ENCODE assay signal across 16 cellular contexts in genomic region chr18:36314754-36315153, GRCh38. TPM values are rescaled to one million over a fixed set of nuclear protein-coding genes. Genes with fewer than 3 reads are reported as not detected.
DNase-seq lines count a peak whose midpoint lies in the region; ATAC-seq, FAIRE-seq and TF ChIP-seq lines count a peak whose summit lies in the region.
"Had no signal": no experiment of that assay in that cellular context is flagged by ENCODE, and none has a peak within 500 bp of the region (broad histone marks: within the 10 kb centered on the region; RNA-seq: fewer than 3 reads in every experiment).

No MANE protein-coding gene starts in this region.

- peaks cover 14 to 18% of the 10 kb centered on the region in 2 donors for H3K9me3 Mint-ChIP-seq in stimulated activated naive B cell treated with anti-CD40 and anti-IgM and Interleukin-4, amounts not matched to agents 10 μg/mL and 1 μg/mL and 100 μg/mL, for 72 hours

- peaks cover 3% of the 10 kb centered on the region; the same call in 1 of the 2 replicates for H3K9me3 ChIP-seq in MG63

- peaks cover 3 to 5% of the 10 kb centered on the region in 2 donors for H3K36me3 Mint-ChIP-seq in stimulated activated naive B cell treated with anti-CD40 and anti-IgM and Interleukin-4, amounts not matched to agents 10 μg/mL and 1 μg/mL and 100 μg/mL, for 72 hours
- H3K36me3 Mint-ChIP-seq: activated CD8-positive, alpha-beta memory T cell treated with anti-CD3 and anti-CD28 coated beads, Interleukin-2, amount 10 ng/mL, durations not matched to agents 7 days and 5 days had no signal

- ATAC-seq in stimulated activated naive B cell treated with anti-CD40 and anti-IgM and Interleukin-4, amounts not matched to agents 10 μg/mL and 1 μg/mL and 100 μg/mL, for 72 hours (replicated peaks) = no peak
- ATAC-seq: activated CD8-positive, alpha-beta memory T cell treated with anti-CD3 and anti-CD28 coated beads, Interleukin-2, amount 10 ng/mL, durations not matched to agents 7 days and 5 days; activated naive CD8-positive, alpha-beta T cell treated with anti-CD3 and anti-CD28 coated beads, Interleukin-2, amount 50 U/mL, for 24 hours had no signal

- H3K27me3 ChIP-seq in bronchial epithelial cell (ENCODE audit: control insufficient read depth, insufficient read depth, low read length) = no peaks in the 10 kb centered on the region
- H3K27me3 ChIP-seq in kidney epithelial cell (ENCODE audit: control insufficient read depth, insufficient read depth, low read length) = no peaks in the 10 kb centered on the region
- no peaks in the 10 kb centered on the region for H3K27me3 ChIP-seq in MG63

- no peak for TF ChIP-seq EP300 in Ishikawa (IDR thresholded peaks at IDR 0.05; ENCODE audit: borderline replicate concordance)

- no peak overlapping the region for H3K4me3 Mint-ChIP-seq in stimulated activated naive B cell treated with anti-CD40 and anti-IgM and Interleukin-4, amounts not matched to agents 10 μg/mL and 1 μg/mL and 100 μg/mL, for 72 hours
- H3K4me3 Mint-ChIP-seq: activated CD8-positive, alpha-beta memory T cell treated with anti-CD3 and anti-CD28 coated beads, Interleukin-2, amount 10 ng/mL, durations not matched to agents 7 days and 5 days; activated naive CD8-positive, alpha-beta T cell treated with anti-CD3 and anti-CD28 coated beads, Interleukin-2, amount 50 U/mL, for 24 hours; CD4-positive, alpha-beta T cell had no signal

- TF ChIP-seq RAD21 in Ishikawa (IDR thresholded peaks at IDR 0.05; ENCODE audit: low read depth) = no peak

- no peak overlapping the region for H3K4me3 ChIP-seq in AG09309 (ENCODE audit: control insufficient read depth, low read depth, low read length)
- no peak overlapping the region for H3K4me3 ChIP-seq in bronchial epithelial cell (ENCODE audit: low read depth, low read length)
- H3K4me3 ChIP-seq in kidney epithelial cell (ENCODE audit: low read depth, low read length) = no peak overlapping the region
- no peak overlapping the region for H3K4me3 ChIP-seq in MG63

- FAIRE-seq in bronchial epithelial cell (lab: Jason Lieb, UNC) = peak; percentile 72

- DNase-seq in AG09309 (ENCODE audit: low read depth) (peak; percentile 70), bronchial epithelial cell (ENCODE audit: low read depth) (peak; percentile 86), kidney epithelial cell (ENCODE audit: low read depth) (peak; percentile 98), medulla oblongata (ENCODE audit: extremely low spot score) (no peak), AML-193 (lab: John Stamatoyannopoulos, UW) (no peak), MG63 (no peak)
- DNase-seq in stimulated activated naive B cell treated with anti-CD40 and anti-IgM and Interleukin-4, amounts not matched to agents 10 μg/mL and 1 μg/mL and 100 μg/mL, for 72 hours = no peak
- DNase-seq: activated naive CD8-positive, alpha-beta T cell treated with anti-CD3 and anti-CD28 coated beads, Interleukin-2, amount 50 U/mL, for 24 hours; CD4-positive, alpha-beta T cell; NCI-H146; stimulated activated CD4-positive, alpha-beta T cell treated with anti-CD3 and anti-CD28 coated beads, Interleukin-12 subunit alpha, Interleukin-12 subunit beta, amount 100 ng/mL, for 4 hours; stimulated activated CD8-positive, alpha-beta memory T cell treated with anti-CD3 and anti-CD28 coated beads, Interleukin-4, amount 100 ng/mL, for 48 hours; T-helper 9 cell had no signal

- no peaks in the 10 kb centered on the region for H3K4me1 Mint-ChIP-seq in stimulated activated naive B cell treated with anti-CD40 and anti-IgM and Interleukin-4, amounts not matched to agents 10 μg/mL and 1 μg/mL and 100 μg/mL, for 72 hours
- H3K4me1 Mint-ChIP-seq: activated CD8-positive, alpha-beta memory T cell treated with anti-CD3 and anti-CD28 coated beads, Interleukin-2, amount 10 ng/mL, durations not matched to agents 7 days and 5 days; activated naive CD8-positive, alpha-beta T cell treated with anti-CD3 and anti-CD28 coated beads, Interleukin-2, amount 50 U/mL, for 24 hours had no signal

- H3K36me3 ChIP-seq in bronchial epithelial cell (ENCODE audit: control insufficient read depth, insufficient read depth, low read length) (no peaks in the 10 kb centered on the region), kidney epithelial cell (ENCODE audit: control insufficient read depth, insufficient read depth, low read length) (no peaks in the 10 kb centered on the region), MG63 (no peaks in the 10 kb centered on the region)

- peaks cover 25% of the 10 kb centered on the region in 2 donors for H3K27me3 Mint-ChIP-seq in stimulated activated naive B cell treated with anti-CD40 and anti-IgM and Interleukin-4, amounts not matched to agents 10 μg/mL and 1 μg/mL and 100 μg/mL, for 72 hours

- TF ChIP-seq CTCF in AG09309 (IDR thresholded peaks at IDR 0.05; ENCODE audit: control insufficient read depth, insufficient read depth, low read depth, low read length, missing control alignments) (no peak), bronchial epithelial cell (IDR thresholded peaks at IDR 0.05; ENCODE audit: insufficient read depth, low read length, severe bottlenecking) (no peak), kidney epithelial cell (IDR thresholded peaks at IDR 0.05; ENCODE audit: insufficient read depth, low read length, poor library complexity, severe bottlenecking) (no peak)

- H3K27ac Mint-ChIP-seq in stimulated activated naive B cell treated with anti-CD40 and anti-IgM and Interleukin-4, amounts not matched to agents 10 μg/mL and 1 μg/mL and 100 μg/mL, for 72 hours = no peak overlapping the region
- H3K27ac Mint-ChIP-seq: activated CD8-positive, alpha-beta memory T cell treated with anti-CD3 and anti-CD28 coated beads, Interleukin-2, amount 10 ng/mL, durations not matched to agents 7 days and 5 days; activated naive CD8-positive, alpha-beta T cell treated with anti-CD3 and anti-CD28 coated beads, Interleukin-2, amount 50 U/mL, for 24 hours; CD4-positive, alpha-beta T cell had no signal

TF ChIP-seq in Ishikawa, 13 proteins besides CTCF, POLR2A, EP300 and RAD21:
- TF ChIP-seq TEAD4 (IDR thresholded peaks at IDR 0.05) (peak; percentile 60), ZBTB7A (IDR thresholded peaks at IDR 0.05; ENCODE audit: low read depth) (no peak)
TF ChIP-seq in Ishikawa: peak in this region for 1.

RNA-seq across cellular contexts. Expression of gene FHOD3, which starts 17.2 kb away (rescaled TPM):
- total RNA-seq in bronchial epithelial cell (8.8 and 15.8 TPM in 2 replicates), kidney epithelial cell (47.2 and 57.3 TPM in 2 replicates)
- 0.10 TPM in 1 of 2 replicates, not detected in the other for total RNA-seq in MG63 (2014; rRNA removed; shearing (Covaris generic); ENCODE audit: low replicate concordance)
- total RNA-seq: activated CD8-positive, alpha-beta memory T cell treated with anti-CD3 and anti-CD28 coated beads, Interleukin-2, amount 10 ng/mL, durations not matched to agents 7 days and 5 days; CD4-positive, alpha-beta T cell; HT-29 had no signal

Comparison
In these comparisons a context has a peak if more than half of its experiments do, and no peak if none do; other contexts are left out.
1. DNase-seq: peak in AG09309 (single experiment), bronchial epithelial cell (single experiment) and kidney epithelial cell (single experiment); none in stimulated activated naive B cell treated with anti-CD40 and anti-IgM and Interleukin-4, amounts not matched to agents 10 μg/mL and 1 μg/mL and 100 μg/mL, for 72 hours (single experiment), medulla oblongata (single experiment), AML-193 (0 of 2) and MG63 (single experiment).